In the genomic region with DNA sequence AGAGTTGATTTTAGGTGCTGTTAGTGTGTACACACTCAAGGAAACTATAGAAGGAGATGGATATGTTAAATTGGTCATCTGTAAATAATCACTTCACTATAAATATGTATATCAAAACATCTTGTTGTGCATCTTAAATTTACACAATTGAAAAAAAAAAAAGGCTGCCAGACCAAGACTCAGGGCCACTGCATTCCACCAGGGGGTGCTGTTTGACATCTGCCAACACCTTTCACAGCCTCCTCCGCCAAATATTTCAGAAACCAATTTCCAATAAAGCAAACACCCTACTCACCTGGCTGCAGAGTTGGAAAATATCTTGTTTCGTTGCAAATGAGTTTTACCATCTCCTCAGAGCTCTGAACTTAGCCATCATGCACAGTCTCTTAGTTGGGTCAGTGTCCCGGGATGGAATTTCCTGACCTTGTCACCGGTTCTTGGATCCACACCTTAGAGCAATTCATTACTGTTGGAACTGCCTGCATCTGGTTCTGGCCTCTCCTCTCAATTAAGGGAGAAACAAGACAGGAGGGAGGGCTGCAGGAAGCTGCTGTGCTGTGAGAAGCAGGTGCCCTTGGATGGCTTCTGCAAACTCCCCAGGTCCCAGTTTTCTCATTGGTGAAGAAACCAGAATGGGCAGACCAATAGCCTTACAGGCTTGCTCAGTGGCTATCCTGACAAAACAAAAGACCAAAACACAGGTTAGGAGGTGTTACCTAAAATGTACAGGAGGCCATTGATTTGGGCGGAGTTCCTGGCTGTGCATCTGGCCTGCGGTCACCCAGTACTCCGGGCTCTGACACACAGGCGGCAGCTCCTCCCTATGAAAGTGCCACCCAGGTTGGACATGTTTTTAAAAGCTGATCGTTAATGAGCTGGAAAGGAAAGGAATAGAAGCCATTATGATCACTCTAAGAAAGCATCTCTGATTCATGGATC, we compare ENCODE assay signal across 8 cellular contexts.
DNase-seq lines count a peak whose midpoint lies in the region; ATAC-seq and TF ChIP-seq lines count a peak whose summit lies in the region.

No MANE protein-coding gene starts in this region.

- H3K4me1 ChIP-seq in fibroblast of lung (ENCODE audit: control insufficient read depth, extremely low read depth, insufficient read depth, low read length), result no peaks in the 10 kb centered on the region
- peaks cover 8% of the 10 kb centered on the region for H3K4me1 ChIP-seq in osteoblast (ENCODE audit: insufficient read depth, low read length)
- H3K4me1 ChIP-seq in upper lobe of left lung, result peaks cover 0 to 10% (median 0%) of the 10 kb centered on the region in 4 donors

- H3K27ac Mint-ChIP-seq in activated CD8-positive, alpha-beta memory T cell treated with anti-CD3 and anti-CD28 coated beads, Interleukin-2, amount 10 ng/mL, durations not matched to agents 7 days and 5 days, result no peak overlapping the region

- no peak for TF ChIP-seq EP300 in upper lobe of left lung (IDR thresholded peaks at IDR 0.05)

- TF ChIP-seq POLR2A in upper lobe of left lung (IDR thresholded peaks at IDR 0.05), result no peak

- DNase-seq in NCI-H69 (lab: John Stamatoyannopoulos, UW) (peak; percentile 42), fibroblast of lung (ENCODE audit: low read depth in 2 of 2) (peak; percentile 44 to 51), osteoblast (ENCODE audit: insufficient read length, low spot score, missing footprints) (peak; percentile 79), upper lobe of left lung (peak in 1 of 2 donors; percentile 62)
- peak; percentile 51 for DNase-seq in activated CD8-positive, alpha-beta memory T cell treated with anti-CD3 and anti-CD28 coated beads, Interleukin-2, amount 10 ng/mL, durations not matched to agents 7 days and 5 days

- no peaks in the 10 kb centered on the region for H3K9me3 ChIP-seq in fibroblast of lung (ENCODE audit: control insufficient read depth, insufficient read depth, low read depth, low read length)
- peaks cover 2% of the 10 kb centered on the region for H3K9me3 ChIP-seq in osteoblast (ENCODE audit: low read depth, low read length)
- H3K9me3 ChIP-seq in upper lobe of left lung, result no peaks in the 10 kb centered on the region

- no peaks in the 10 kb centered on the region for H3K27me3 ChIP-seq in fibroblast of lung (ENCODE audit: control insufficient read depth, insufficient read depth, low read length)
- H3K27me3 ChIP-seq in osteoblast (ENCODE audit: insufficient read depth, low read length), result no peaks in the 10 kb centered on the region
- H3K27me3 ChIP-seq in upper lobe of left lung, result no peaks in the 10 kb centered on the region

- peak; percentile 94 for TF ChIP-seq CTCF in 22Rv1 (IDR thresholded peaks at IDR 0.05)
- TF ChIP-seq CTCF in GM12875 (IDR thresholded peaks at IDR 0.05; ENCODE audit: borderline replicate concordance, insufficient read depth, low read depth, low read length), result peak; percentile 57; the same call in 1 of the 2 replicates
- peak; percentile 58 to 69 for TF ChIP-seq CTCF in fibroblast of lung (conservative IDR thresholded peaks at IDR 0.05 in 1 of 2, IDR thresholded peaks at IDR 0.05 in 1 of 2; ENCODE audit: low read depth in 1 of 2, low read length in 2 of 2)
- peak; percentile 60 for TF ChIP-seq CTCF in osteoblast (IDR thresholded peaks at IDR 0.05; ENCODE audit: extremely low read depth, low read depth, low read length)
- TF ChIP-seq CTCF in upper lobe of left lung (IDR thresholded peaks at IDR 0.05), result peak; percentile 13 to 60 (median 42)

- H3K4me1 Mint-ChIP-seq in activated CD8-positive, alpha-beta memory T cell treated with anti-CD3 and anti-CD28 coated beads, Interleukin-2, amount 10 ng/mL, durations not matched to agents 7 days and 5 days, result no peaks in the 10 kb centered on the region

- no peaks in the 10 kb centered on the region for H3K79me2 ChIP-seq in fibroblast of lung (ENCODE audit: control insufficient read depth, insufficient read depth, low read length)
- no peaks in the 10 kb centered on the region for H3K79me2 ChIP-seq in osteoblast (ENCODE audit: insufficient read depth, low read length)

- 68 to 72% methylated on average over 9 of the region's 9 CpGs for WGBS in upper lobe of left lung, 2 donors

- peaks cover 3% of the 10 kb centered on the region for H3K27me3 Mint-ChIP-seq in activated CD8-positive, alpha-beta memory T cell treated with anti-CD3 and anti-CD28 coated beads, Interleukin-2, amount 10 ng/mL, durations not matched to agents 7 days and 5 days

- H3K9ac ChIP-seq in fibroblast of lung (ENCODE audit: insufficient read depth, low read length), result no peak overlapping the region

- H4K20me1 ChIP-seq in fibroblast of lung (ENCODE audit: control insufficient read depth, extremely low read depth, insufficient read depth, low read length), result no peaks in the 10 kb centered on the region
- H4K20me1 ChIP-seq in osteoblast (ENCODE audit: insufficient read depth, low read length), result no peaks in the 10 kb centered on the region

- H3K27ac ChIP-seq in 22Rv1, result no peak overlapping the region
- no peak overlapping the region for H3K27ac ChIP-seq in fibroblast of lung (ENCODE audit: insufficient read depth, low read length)
- H3K27ac ChIP-seq in osteoblast (ENCODE audit: low read depth, low read length), result no peak overlapping the region
- H3K27ac ChIP-seq in upper lobe of left lung, result no peak overlapping the region

- CTCF ChIA-PET in activated CD8-positive, alpha-beta memory T cell treated with anti-CD3 and anti-CD28 coated beads, Interleukin-2, amount 10 ng/mL, durations not matched to agents 7 days and 5 days (lab: Charles Lee), result no interaction called here

- H3K4me2 ChIP-seq in fibroblast of lung (ENCODE audit: extremely low read depth, insufficient read depth, low read length), result no peak overlapping the region
- H3K4me2 ChIP-seq in osteoblast (ENCODE audit: insufficient read depth, low read length), result no peak overlapping the region

- H3K36me3 ChIP-seq in fibroblast of lung (ENCODE audit: control insufficient read depth, insufficient read depth, low read length) (no peaks in the 10 kb centered on the region), osteoblast (ENCODE audit: insufficient read depth, low read length) (no peaks in the 10 kb centered on the region), upper lobe of left lung (no peaks in the 10 kb centered on the region)

- H3K4me3 Mint-ChIP-seq in activated CD8-positive, alpha-beta memory T cell treated with anti-CD3 and anti-CD28 coated beads, Interleukin-2, amount 10 ng/mL, durations not matched to agents 7 days and 5 days, result no peak overlapping the region

- H3K4me3 ChIP-seq in GM12875 (ENCODE audit: low read depth, low read length) (no peak overlapping the region), fibroblast of lung (replicated peaks in 1 of 4; ENCODE audit: control extremely low read depth in 1 of 4, insufficient read depth in 1 of 4, low read depth in 3 of 4, low read length in 4 of 4) (no peak overlapping the region), osteoblast (ENCODE audit: insufficient read depth, low read length) (no peak overlapping the region), upper lobe of left lung (no peak overlapping the region)

- no peaks in the 10 kb centered on the region for H3K36me3 Mint-ChIP-seq in activated CD8-positive, alpha-beta memory T cell treated with anti-CD3 and anti-CD28 coated beads, Interleukin-2, amount 10 ng/mL, durations not matched to agents 7 days and 5 days

- no peaks in the 10 kb centered on the region for H3K9me3 Mint-ChIP-seq in activated CD8-positive, alpha-beta memory T cell treated with anti-CD3 and anti-CD28 coated beads, Interleukin-2, amount 10 ng/mL, durations not matched to agents 7 days and 5 days (ENCODE audit: low read depth)

- ATAC-seq in activated CD8-positive, alpha-beta memory T cell treated with anti-CD3 and anti-CD28 coated beads, Interleukin-2, amount 10 ng/mL, durations not matched to agents 7 days and 5 days, result no peak
- peak in 1 of 2 donors; percentile 46 for ATAC-seq in upper lobe of left lung (ENCODE audit: low FRiP score in 2 of 2)
- no peak for ATAC-seq in HG02678 (IDR thresholded peaks at IDR 0.05; ENCODE audit: unreplicated experiment)

- H2AFZ ChIP-seq in fibroblast of lung (ENCODE audit: low read length), result no peak overlapping the region
- no peak overlapping the region for H2AFZ ChIP-seq in osteoblast (ENCODE audit: low read length)

Comparison
In these comparisons a context has a peak if more than half of its experiments do, and no peak if none do; other contexts are left out.
1. CTCF ChIP-seq: peak in every context shown above with its lines; median percentile 94 in 22Rv1; 64 in fibroblast of lung; 60 in osteoblast; 57 in GM12875; 42 in upper lobe of left lung.